16 cellular contexts compared by ENCODE assay signal in the genomic region with DNA sequence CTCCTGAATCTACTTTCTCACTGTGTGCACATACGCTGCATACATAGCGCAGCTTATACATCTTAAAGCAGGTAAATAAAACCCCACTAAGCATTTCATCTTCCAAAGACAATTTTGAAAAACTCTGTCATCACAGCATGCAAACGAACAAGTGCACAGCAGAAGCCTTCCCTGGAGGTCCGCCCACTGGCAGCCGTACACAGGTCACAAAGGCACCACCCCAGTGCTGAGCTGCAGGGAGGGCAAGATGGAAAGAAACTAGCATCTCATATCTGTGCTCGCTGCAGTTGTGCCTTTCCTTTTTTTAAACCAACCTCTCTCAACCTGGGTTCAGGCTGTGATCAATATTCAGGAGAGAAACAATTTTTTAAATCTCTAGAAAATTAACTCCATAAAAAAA.
DNase-seq lines count a peak whose midpoint lies in the region; ATAC-seq lines count a peak whose summit lies in the region.
"Had no signal": no experiment of that assay in that cellular context is flagged by ENCODE, and none has a peak within 500 bp of the region (broad histone marks: within the 10 kb centered on the region; RNA-seq: fewer than 3 reads in every experiment).

No MANE protein-coding gene starts in this region.

- peaks cover 6% of the 10 kb centered on the region for H3K36me3 Mint-ChIP-seq in T-helper 1 cell treated with Interleukin-12 subunit alpha and Interleukin-12 subunit beta and Interleukin-4 antibody, amounts not matched to agents 30 μg/mL and 1 μg/mL, for 36 hours (ENCODE audit: low read depth)
- H3K36me3 Mint-ChIP-seq in activated T-helper 17 cell treated with anti-CD3 and anti-CD28 coated beads, Interleukin-2, amount 50 U/mL, for 72 hours (ENCODE audit: low read depth) = peaks cover 14% of the 10 kb centered on the region

- no peak overlapping the region for H3K9ac ChIP-seq in trophoblast cell (ENCODE audit: low read length)
- H3K9ac ChIP-seq: parathyroid adenoma had no signal

- no peaks in the 10 kb centered on the region for H3K36me3 ChIP-seq in trophoblast cell (ENCODE audit: control insufficient read depth in 1 of 2, insufficient read depth in 2 of 2, low read length in 2 of 2)

- peak overlapping the region; percentile 11 for H4K91ac ChIP-seq in trophoblast cell (ENCODE audit: low read depth, low read length)

- peaks cover 10% of the 10 kb centered on the region for H3K4me1 Mint-ChIP-seq in T-helper 1 cell treated with Interleukin-12 subunit alpha and Interleukin-12 subunit beta and Interleukin-4 antibody, amounts not matched to agents 30 μg/mL and 1 μg/mL, for 36 hours (ENCODE audit: low read depth)
- H3K4me1 Mint-ChIP-seq in activated T-helper 17 cell treated with anti-CD3 and anti-CD28 coated beads, Interleukin-2, amount 50 U/mL, for 72 hours = peaks cover 9% of the 10 kb centered on the region
- H3K4me1 Mint-ChIP-seq: CD14-positive monocyte had no signal

- no peaks in the 10 kb centered on the region for H3K9me3 Mint-ChIP-seq in T-helper 1 cell treated with Interleukin-12 subunit alpha and Interleukin-12 subunit beta and Interleukin-4 antibody, amounts not matched to agents 30 μg/mL and 1 μg/mL, for 36 hours
- H3K9me3 Mint-ChIP-seq in activated T-helper 17 cell treated with anti-CD3 and anti-CD28 coated beads, Interleukin-2, amount 50 U/mL, for 72 hours = no peaks in the 10 kb centered on the region
- H3K9me3 Mint-ChIP-seq: activated T-cell treated with anti-CD3 and anti-CD28 coated beads, Interleukin-2, amount 50 U/mL, for 24 hours; CD14-positive monocyte; IgD-negative memory B cell; stimulated activated naive CD8-positive, alpha-beta T cell treated with anti-CD3 and anti-CD28 coated beads, Interleukin-15, amount 100 ng/mL, for 72 hours had no signal

- H3K79me2 ChIP-seq in trophoblast cell (ENCODE audit: control insufficient read depth, insufficient read depth, low read length, poor library complexity) = no peaks in the 10 kb centered on the region
- H3K79me2 ChIP-seq: parathyroid adenoma had no signal

- H3K27me3 ChIP-seq in trophoblast cell (ENCODE audit: insufficient read depth, low read length) = no peaks in the 10 kb centered on the region

- H3K18ac ChIP-seq in trophoblast cell (ENCODE audit: low read length) = no peak overlapping the region

- H3K4me1 ChIP-seq in trophoblast cell (ENCODE audit: control insufficient read depth in 1 of 2, insufficient read depth in 2 of 2, low read length in 2 of 2) = peaks cover 0 to 4% of the 10 kb centered on the region in 2 experiments
- H3K4me1 ChIP-seq: parathyroid adenoma had no signal

- DNase-seq in T-helper 1 cell (no peak), NCI-H146 (lab: John Stamatoyannopoulos, UW) (peak; percentile 69), trophoblast cell (no peak), middle frontal gyrus (ENCODE audit: extremely low spot score, low spot score) (no peak), H4 (ENCODE audit: low spot score) (no peak), C1 segment of cervical spinal cord (lab: John Stamatoyannopoulos, UW) (no peak)
- DNase-seq: activated CD4-positive, CD25-positive, alpha-beta regulatory T cell; activated T-cell treated with anti-CD3 and anti-CD28 coated beads, Interleukin-2, amount 50 U/mL, for 24 hours; amniotic stem cell; NCI-H1048; stimulated activated naive CD8-positive, alpha-beta T cell treated with anti-CD3 and anti-CD28 coated beads, Interleukin-15, amount 100 ng/mL, for 72 hours had no signal

- H4K12ac ChIP-seq in trophoblast cell (ENCODE audit: low read depth, low read length) = peak overlapping the region; percentile 54

- no peak overlapping the region for H3K27ac ChIP-seq in trophoblast cell (ENCODE audit: low read depth, low read length)
- H3K27ac ChIP-seq: parathyroid adenoma had no signal

- H3K4me2 ChIP-seq in trophoblast cell (ENCODE audit: low read length) = no peak overlapping the region

- H3K9me3 ChIP-seq in trophoblast cell (ENCODE audit: insufficient read depth, low read depth, low read length) = no peaks in the 10 kb centered on the region

- H2AFZ ChIP-seq in trophoblast cell (ENCODE audit: insufficient read depth, low read length, poor library complexity) = no peak overlapping the region
- H2AFZ ChIP-seq: parathyroid adenoma had no signal

- H3K79me1 ChIP-seq in trophoblast cell (ENCODE audit: low read length) = peaks cover 2% of the 10 kb centered on the region

- H2BK120ac ChIP-seq in trophoblast cell (ENCODE audit: insufficient read depth, low read length, poor library complexity) = peak overlapping the region; percentile 31

- peak overlapping the region; percentile 26 for H3K4me3 Mint-ChIP-seq in T-helper 1 cell treated with Interleukin-12 subunit alpha and Interleukin-12 subunit beta and Interleukin-4 antibody, amounts not matched to agents 30 μg/mL and 1 μg/mL, for 36 hours
- peak overlapping the region; percentile 8 for H3K4me3 Mint-ChIP-seq in activated T-helper 17 cell treated with anti-CD3 and anti-CD28 coated beads, Interleukin-2, amount 50 U/mL, for 72 hours
- H3K4me3 Mint-ChIP-seq: activated T-cell treated with anti-CD3 and anti-CD28 coated beads, Interleukin-2, amount 50 U/mL, for 24 hours; CD14-positive monocyte; IgD-negative memory B cell had no signal

- H2BK5ac ChIP-seq in trophoblast cell (ENCODE audit: low read depth, low read length, poor library complexity) = no peak overlapping the region

- peak overlapping the region; percentile 64 for H2BK12ac ChIP-seq in trophoblast cell (ENCODE audit: low read length)

- peak overlapping the region; percentile 40 for H3K14ac ChIP-seq in trophoblast cell (ENCODE audit: low read length)

- no peak overlapping the region for H3K4ac ChIP-seq in trophoblast cell (ENCODE audit: low read depth, low read length)

- peak overlapping the region; percentile 75 for H3K27ac Mint-ChIP-seq in T-helper 1 cell treated with Interleukin-12 subunit alpha and Interleukin-12 subunit beta and Interleukin-4 antibody, amounts not matched to agents 30 μg/mL and 1 μg/mL, for 36 hours
- no peak overlapping the region for H3K27ac Mint-ChIP-seq in activated T-helper 17 cell treated with anti-CD3 and anti-CD28 coated beads, Interleukin-2, amount 50 U/mL, for 72 hours
- H3K27ac Mint-ChIP-seq: activated T-cell treated with anti-CD3 and anti-CD28 coated beads, Interleukin-2, amount 50 U/mL, for 24 hours; CD14-positive monocyte; IgD-negative memory B cell; stimulated activated naive CD8-positive, alpha-beta T cell treated with anti-CD3 and anti-CD28 coated beads, Interleukin-15, amount 100 ng/mL, for 72 hours had no signal

- no peak overlapping the region for H3K23ac ChIP-seq in trophoblast cell (ENCODE audit: low read length)

- no peak overlapping the region for H4K8ac ChIP-seq in trophoblast cell (ENCODE audit: low read depth, low read length)

- no peak overlapping the region for H2AK5ac ChIP-seq in trophoblast cell (ENCODE audit: low read length)

- H3K27me3 Mint-ChIP-seq in T-helper 1 cell treated with Interleukin-12 subunit alpha and Interleukin-12 subunit beta and Interleukin-4 antibody, amounts not matched to agents 30 μg/mL and 1 μg/mL, for 36 hours (ENCODE audit: low read depth) = no peaks in the 10 kb centered on the region
- no peaks in the 10 kb centered on the region for H3K27me3 Mint-ChIP-seq in activated T-helper 17 cell treated with anti-CD3 and anti-CD28 coated beads, Interleukin-2, amount 50 U/mL, for 72 hours
- H3K27me3 Mint-ChIP-seq: activated T-cell treated with anti-CD3 and anti-CD28 coated beads, Interleukin-2, amount 50 U/mL, for 24 hours; IgD-negative memory B cell; stimulated activated naive CD8-positive, alpha-beta T cell treated with anti-CD3 and anti-CD28 coated beads, Interleukin-15, amount 100 ng/mL, for 72 hours had no signal

- no peak overlapping the region for H3K4me3 ChIP-seq in trophoblast cell (ENCODE audit: low read depth, low read length)

- ATAC-seq in activated T-helper 17 cell treated with anti-CD3 and anti-CD28 coated beads, Interleukin-2, amount 50 U/mL, for 72 hours (replicated peaks) = no peak
- ATAC-seq: stimulated activated naive CD8-positive, alpha-beta T cell treated with anti-CD3 and anti-CD28 coated beads, Interleukin-15, amount 100 ng/mL, for 72 hours had no signal

- no CpG with 5 or more reads among the region's 6 CpGs for WGBS in trophoblast cell (ENCODE audit: extremely low coverage, insufficient coverage, insufficient read length)
